8 cellular contexts compared by ENCODE assay signal in genomic region chr2:68832161-68832869, GRCh38. TPM values are rescaled to one million over a fixed set of nuclear protein-coding genes. Genes with fewer than 3 reads are reported as not detected.
DNase-seq lines count a peak whose midpoint lies in the region; ATAC-seq and TF ChIP-seq lines count a peak whose summit lies in the region.

No MANE protein-coding gene starts in this region.

- no peaks in the 10 kb centered on the region for H3K27me3 ChIP-seq in adrenal gland

- H3K4me1 ChIP-seq in OCI-LY7 (ENCODE audit: insufficient read depth, low read length, poor library complexity, severe bottlenecking), result peaks cover 65% of the 10 kb centered on the region
- H3K4me1 ChIP-seq in adrenal gland (replicated peaks in 1 of 2), result peaks cover 37 to 50% of the 10 kb centered on the region in 2 donors

- peak in 1 of 2 donors; percentile 30 for TF ChIP-seq POLR2A in adrenal gland (IDR thresholded peaks at IDR 0.05)

- no peaks in the 10 kb centered on the region for H4K20me1 ChIP-seq in OCI-LY7 (ENCODE audit: insufficient read depth, low read length)

- H3K27ac ChIP-seq in OCI-LY7 (ENCODE audit: low read depth, low read length, poor library complexity, severe bottlenecking), result no peak overlapping the region
- peak overlapping the region; percentile 59 to 95 (median 83) for H3K27ac ChIP-seq in adrenal gland

- H2AFZ ChIP-seq in OCI-LY7 (ENCODE audit: low read length), result peak overlapping the region; percentile 90

- H3K36me3 ChIP-seq in OCI-LY7 (ENCODE audit: insufficient read depth, low read length) (no peaks in the 10 kb centered on the region), adrenal gland (replicated peaks in 1 of 2) (no peaks in the 10 kb centered on the region)

- H3K9me3 ChIP-seq in OCI-LY7 (ENCODE audit: low read length) (no peaks in the 10 kb centered on the region), adrenal gland (replicated peaks in 1 of 3) (no peaks in the 10 kb centered on the region)

- TF ChIP-seq CTCF in OCI-LY7 (conservative IDR thresholded peaks at IDR 0.05; ENCODE audit: low read length) (no peak), adrenal gland (IDR thresholded peaks at IDR 0.05) (no peak)

- no peaks in the 10 kb centered on the region for H3K79me2 ChIP-seq in OCI-LY7 (ENCODE audit: insufficient read depth, low read depth, low read length)

- peak overlapping the region; percentile 47 for H3K4me2 ChIP-seq in OCI-LY7 (ENCODE audit: low read length)

- BruUV-seq in OCI-LY7 (replicated peaks; lab: Mats Ljungman, UMichigan), result no TSS peak

- H3K4me3 ChIP-seq in OCI-LY7 (ENCODE audit: low read depth, low read length, poor library complexity, severe bottlenecking), result peak overlapping the region; percentile 11
- H3K4me3 ChIP-seq in adrenal gland, result no peak overlapping the region

- 27 to 49% (median 44%) methylated on average over 6 to 8 of the region's 8 CpGs for WGBS in adrenal gland, 4 donors

- ATAC-seq in GM18502 (IDR thresholded peaks at IDR 0.05; ENCODE audit: poor library complexity, unreplicated experiment) (peak; percentile 69), HG02840 (IDR thresholded peaks at IDR 0.05; ENCODE audit: low FRiP score, unreplicated experiment) (peak; percentile 83)

- POLR2A ChIA-PET in OCI-LY7 (lab: Charles Lee), result interaction anchor here (1.1 kb wide), 1 partner anchor 98 kb away, joined by 3 read pairs; no protein-coding TSS in a partner anchor

- intact Hi-C loops in OCI-LY7 (cut with micrococcal nuclease; ENCODE audit: unreplicated experiment), result no loop called here
- intact Hi-C loops in adrenal gland (cut with DNase I), result loop anchor here in 1 of 2 donors (10.0 kb wide), 1 partner anchor 82 kb away; no protein-coding TSS in a partner anchor

- no peaks in the 10 kb centered on the region for H3K9me2 ChIP-seq in OCI-LY7 (ENCODE audit: insufficient read depth, low read length)

- DNase-seq in OCI-LY7 (ENCODE audit: low spot score) (peak; percentile 46), adrenal gland (peak; percentile 57 to 88 (median 82)), islet precursor cell (peak; percentile 81), NCI-H526 treated with DMSO at 0.1 percent for 48 hours (lab: John Stamatoyannopoulos, UW) (no peak), NCI-H2171 (lab: John Stamatoyannopoulos, UW) (no peak)
- DNase-seq in stimulated activated CD4-positive, alpha-beta T cell treated with anti-CD3 and anti-CD28 coated beads, TNF-alpha, amount 100 ng/mL, for 24 hours (ENCODE audit: low read depth in 3 of 3), result peak in 2 of 3 experiments; percentile 6 to 38

- CTCF ChIA-PET in OCI-LY7 (lab: Charles Lee; ENCODE audit: unreplicated experiment), result no interaction called here

RNA-seq across cellular contexts. Expression of gene BMP10, which starts 38.9 kb away (rescaled TPM):
- not detected in 2 replicates for total RNA-seq in OCI-LY7 (2014; rRNA removed; shearing (Covaris generic))
- total RNA-seq in OCI-LY7 (2022) (not detected in 2 replicates), adrenal gland (not detected)
- not detected for polyA plus RNA-seq in adrenal gland

Comparison
In these comparisons a context has a peak if more than half of its experiments do, and no peak if none do; other contexts are left out.
1. DNase-seq: peak in OCI-LY7 (single experiment), adrenal gland (7 of 7), islet precursor cell (single experiment) and stimulated activated CD4-positive, alpha-beta T cell treated with anti-CD3 and anti-CD28 coated beads, TNF-alpha, amount 100 ng/mL, for 24 hours (2 of 3); none in NCI-H526 treated with DMSO at 0.1 percent for 48 hours (single experiment) and NCI-H2171 (single experiment).